In the genomic region with DNA sequence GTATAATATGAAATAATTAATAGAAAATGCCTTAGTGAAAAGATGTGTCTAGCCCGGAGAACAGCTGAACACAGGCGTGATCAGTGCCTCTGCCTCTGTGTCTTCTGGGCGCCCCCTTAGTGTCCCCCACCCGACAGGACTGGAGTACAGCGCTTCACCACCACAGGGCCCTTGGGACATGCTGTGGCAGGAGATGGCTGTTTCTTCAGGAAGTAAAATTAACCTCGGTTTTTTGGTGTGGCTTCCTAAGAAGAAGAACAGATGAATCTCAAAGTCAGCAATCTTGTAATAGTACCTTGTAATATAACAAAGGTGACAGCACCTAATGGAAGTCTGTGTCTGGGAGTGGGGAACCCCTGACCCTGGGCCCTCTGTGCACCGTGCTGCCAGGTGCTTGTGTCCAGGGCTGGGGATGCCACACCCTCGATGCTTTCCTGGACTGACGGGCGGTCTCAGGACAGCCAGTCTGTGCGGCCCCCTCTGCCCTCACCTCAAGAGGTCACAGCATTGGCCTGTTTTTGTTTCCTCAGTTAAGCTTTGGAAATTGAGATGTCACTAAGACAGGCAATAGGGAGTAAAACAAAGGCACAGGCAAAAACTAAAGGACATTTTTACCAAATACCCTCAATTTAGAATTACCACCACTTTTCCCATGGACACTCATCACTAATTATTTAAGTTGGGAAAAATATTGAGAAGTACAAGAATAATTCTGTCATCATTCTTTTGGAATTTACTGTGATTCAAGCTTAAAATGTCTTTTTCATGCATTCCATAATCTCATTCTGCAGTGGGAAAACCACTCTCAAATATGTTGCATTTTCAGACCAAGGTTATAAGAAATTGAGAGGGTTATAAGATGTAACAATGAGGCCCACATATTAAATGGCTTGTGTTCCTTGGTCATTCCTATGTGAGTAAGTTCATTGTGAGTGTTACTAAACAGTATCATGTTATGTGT, we compare ENCODE assay signal across 1 cellular context.
TF ChIP-seq lines count a peak whose summit lies in the region.

No MANE protein-coding gene starts in this region.

TF ChIP-seq in HepG2, 621 proteins besides CTCF, POLR2A, EP300 and RAD21 (continued from another document):
- TF ChIP-seq JARID2 (CRISPR knock-in tag; IDR thresholded peaks at IDR 0.05; ENCODE audit: insufficient replicate concordance) (no peak), ZNF468 (CRISPR knock-in tag; IDR thresholded peaks at IDR 0.05) (no peak)
- TF ChIP-seq, protein P1, sequence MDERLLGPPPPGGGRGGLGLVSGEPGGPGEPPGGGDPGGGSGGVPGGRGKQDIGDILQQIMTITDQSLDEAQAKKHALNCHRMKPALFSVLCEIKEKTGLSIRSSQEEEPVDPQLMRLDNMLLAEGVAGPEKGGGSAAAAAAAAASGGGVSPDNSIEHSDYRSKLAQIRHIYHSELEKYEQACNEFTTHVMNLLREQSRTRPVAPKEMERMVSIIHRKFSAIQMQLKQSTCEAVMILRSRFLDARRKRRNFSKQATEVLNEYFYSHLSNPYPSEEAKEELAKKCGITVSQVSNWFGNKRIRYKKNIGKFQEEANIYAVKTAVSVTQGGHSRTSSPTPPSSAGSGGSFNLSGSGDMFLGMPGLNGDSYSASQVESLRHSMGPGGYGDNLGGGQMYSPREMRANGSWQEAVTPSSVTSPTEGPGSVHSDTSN (CRISPR knock-in tag; IDR thresholded peaks at IDR 0.05): no peak
